Comparison of ENCODE assay signal across 33 cellular contexts in the genomic region with DNA sequence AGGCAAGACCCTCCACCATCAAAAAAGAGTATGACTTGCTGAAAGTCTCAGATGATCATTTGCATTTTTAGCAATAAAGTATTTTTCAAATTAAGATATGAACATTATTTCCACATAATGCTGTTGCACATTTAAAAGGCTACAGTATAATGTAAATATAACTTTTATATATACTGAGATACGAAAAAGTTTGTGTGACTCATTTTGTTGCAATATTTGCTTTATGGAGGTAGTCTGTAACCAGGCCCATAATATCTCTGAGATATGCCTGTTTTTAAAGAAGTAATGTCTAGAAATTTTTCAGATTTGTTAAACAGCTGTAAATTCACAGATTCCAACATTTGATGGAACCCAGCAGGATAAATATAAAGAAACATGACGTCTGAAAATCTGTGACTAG.
"Had no signal": no experiment of that assay in that cellular context is flagged by ENCODE, and none has a peak within 500 bp of the region (broad histone marks: within the 10 kb centered on the region; RNA-seq: fewer than 3 reads in every experiment).

No MANE protein-coding gene starts in this region.

- H3K4me1 ChIP-seq: adrenal gland, ascending aorta, body of pancreas, breast epithelium had no signal

- H3K36me3 ChIP-seq: adrenal gland, brain microvascular endothelial cell, breast epithelium, cardiac muscle cell had no signal

- H3K27me3 ChIP-seq: adrenal gland, ascending aorta, body of pancreas, brain microvascular endothelial cell, breast epithelium, cardiac muscle cell had no signal

- ATAC-seq: activated naive CD4-positive, alpha-beta T cell treated with anti-CD3 and anti-CD28 coated beads, Interleukin-2, amount 50 U/mL, for 72 hours; activated naive CD8-positive, alpha-beta T cell treated with anti-CD3 and anti-CD28 coated beads, Interleukin-2, amount 50 U/mL, for 24 hours; activated T-cell treated with anti-CD3 and anti-CD28 coated beads, Interleukin-2, amount 50 U/mL, for 4 hours; activated T-cell treated with anti-CD3 and anti-CD28 coated beads, Interleukin-2, amount 50 U/mL, for 72 hours; activated T-helper 17 cell treated with anti-CD3 and anti-CD28 coated beads, Interleukin-2, amount 50 U/mL, for 72 hours; body of pancreas had no signal

- DNase-seq: activated effector memory CD4-positive, alpha-beta T cell treated with anti-CD3 and anti-CD28 coated beads, Interleukin-2, amount 50 U/mL, for 16 hours; activated effector memory CD4-positive, alpha-beta T cell treated with Interleukin-2 at 50 U/mL for 16 hours; activated gamma-delta T cell; activated gamma-delta T cell treated with Interleukin-2 at 50 U/mL for 16 hours; activated naive CD4-positive, alpha-beta T cell; activated naive CD4-positive, alpha-beta T cell treated with anti-CD3 and anti-CD28 coated beads for 36 hours; activated naive CD4-positive, alpha-beta T cell treated with anti-CD3 and anti-CD28 coated beads, Interleukin-2, amount 10 ng/mL, durations not matched to agents 7 days and 5 days; activated naive CD4-positive, alpha-beta T cell treated with anti-CD3 and anti-CD28 coated beads, Interleukin-2, amount 50 U/mL, for 16 hours; activated naive CD4-positive, alpha-beta T cell treated with Interleukin-2 at 50 U/mL for 16 hours; activated naive CD8-positive, alpha-beta T cell treated with anti-CD3 and anti-CD28 coated beads for 36 hours; activated naive CD8-positive, alpha-beta T cell treated with anti-CD3 and anti-CD28 coated beads, Interleukin-2, amount 10 ng/mL, durations not matched to agents 7 days and 5 days; activated naive CD8-positive, alpha-beta T cell treated with anti-CD3 and anti-CD28 coated beads, Interleukin-2, amount 50 U/mL, for 24 hours; activated T-cell treated with anti-CD3 and anti-CD28 coated beads, Interleukin-2, amount 50 U/mL, for 24 hours; activated T-cell treated with anti-CD3 and anti-CD28 coated beads, Interleukin-2, amount 50 U/mL, for 4 hours; activated T-cell treated with anti-CD3 and anti-CD28 coated beads, Interleukin-2, amount 50 U/mL, for 48 hours; activated T-cell treated with anti-CD3 and anti-CD28 coated beads, Interleukin-2, amount 50 U/mL, for 72 hours; adrenal gland; amniotic stem cell; amygdala; anterior cingulate cortex; aorta; body of pancreas; brain microvascular endothelial cell; caudate nucleus; central memory CD4-positive, alpha-beta T cell; cerebellar nuclear complex had no signal

- H3K9me3 ChIP-seq: adrenal gland, ascending aorta, body of pancreas had no signal

- H3K4me3 ChIP-seq: adrenal gland, ascending aorta, body of pancreas, breast epithelium, cardiac muscle cell had no signal

- FAIRE-seq: astrocyte, bronchial epithelial cell had no signal

- H3K27ac ChIP-seq: adrenal gland, ascending aorta, body of pancreas, brain microvascular endothelial cell, breast epithelium, cardiac muscle cell had no signal
